Comparison of ENCODE assay signal across 11 cellular contexts in genomic region chr3:45123030-45123429, GRCh38. TPM values are rescaled to one million over a fixed set of nuclear protein-coding genes. Genes with fewer than 3 reads are reported as not detected.
DNase-seq lines count a peak whose midpoint lies in the region; ATAC-seq, FAIRE-seq and TF ChIP-seq lines count a peak whose summit lies in the region.
"Had no signal": no experiment of that assay in that cellular context is flagged by ENCODE, and none has a peak within 500 bp of the region (broad histone marks: within the 10 kb centered on the region; RNA-seq: fewer than 3 reads in every experiment).

No MANE protein-coding gene starts in this region.

- no peak for TF ChIP-seq CTCF in omental fat pad (IDR thresholded peaks at IDR 0.05)

- intact Hi-C loops in activated T-helper 2 cell treated with anti-CD3 and anti-CD28 coated beads, Interferon-gamma antibody, Interleukin-2, Interleukin-4, amounts not matched to agents 10 μg/mL and 5 μg/mL and 100 μg/mL, durations not matched to agents 14 hours and 24 hours and 36 hours (cut with micrococcal nuclease): no loop called here

- H3K9me3 Mint-ChIP-seq in activated T-helper 2 cell treated with anti-CD3 and anti-CD28 coated beads, Interferon-gamma antibody, Interleukin-2, Interleukin-4, amounts not matched to agents 10 μg/mL and 5 μg/mL and 100 μg/mL, durations not matched to agents 14 hours and 24 hours and 36 hours: no peaks in the 10 kb centered on the region
- H3K9me3 Mint-ChIP-seq: activated B cell treated with CpG ODN at 0.5 μM for 24 hours; stimulated activated naive B cell treated with anti-CD40 and anti-IgM and Interleukin-4, amounts not matched to agents 10 μg/mL and 1 μg/mL and 100 μg/mL, for 72 hours had no signal

- ATAC-seq in GM18909 (IDR thresholded peaks at IDR 0.05; ENCODE audit: poor library complexity, unreplicated experiment) (peak; percentile 85), HG03159 (IDR thresholded peaks at IDR 0.05; ENCODE audit: unreplicated experiment) (peak; percentile 70), omental fat pad (ENCODE audit: low FRiP score) (peak; percentile 75), GM19328 (IDR thresholded peaks at IDR 0.05; ENCODE audit: unreplicated experiment) (no peak), GM21390 (IDR thresholded peaks at IDR 0.05; ENCODE audit: unreplicated experiment) (no peak)
- ATAC-seq: stimulated activated naive B cell treated with anti-CD40 and anti-IgM and Interleukin-4, amounts not matched to agents 10 μg/mL and 1 μg/mL and 100 μg/mL, for 72 hours had no signal

- H3K4me1 Mint-ChIP-seq in activated T-helper 2 cell treated with anti-CD3 and anti-CD28 coated beads, Interferon-gamma antibody, Interleukin-2, Interleukin-4, amounts not matched to agents 10 μg/mL and 5 μg/mL and 100 μg/mL, durations not matched to agents 14 hours and 24 hours and 36 hours (ENCODE audit: low read depth): peaks cover 67% of the 10 kb centered on the region
- H3K4me1 Mint-ChIP-seq: activated B cell treated with CpG ODN at 0.5 μM for 24 hours; stimulated activated naive B cell treated with anti-CD40 and anti-IgM and Interleukin-4, amounts not matched to agents 10 μg/mL and 1 μg/mL and 100 μg/mL, for 72 hours had no signal

- H3K27me3 Mint-ChIP-seq in activated T-helper 2 cell treated with anti-CD3 and anti-CD28 coated beads, Interferon-gamma antibody, Interleukin-2, Interleukin-4, amounts not matched to agents 10 μg/mL and 5 μg/mL and 100 μg/mL, durations not matched to agents 14 hours and 24 hours and 36 hours (ENCODE audit: low read depth): no peaks in the 10 kb centered on the region

- no peak for TF ChIP-seq POLR2A in GM12892 (IDR thresholded peaks at IDR 0.05; ENCODE audit: low read depth, low read length)

- peak overlapping the region; percentile 62 for H3K27ac Mint-ChIP-seq in activated T-helper 2 cell treated with anti-CD3 and anti-CD28 coated beads, Interferon-gamma antibody, Interleukin-2, Interleukin-4, amounts not matched to agents 10 μg/mL and 5 μg/mL and 100 μg/mL, durations not matched to agents 14 hours and 24 hours and 36 hours
- H3K27ac Mint-ChIP-seq: activated B cell treated with CpG ODN at 0.5 μM for 24 hours; immature natural killer cell; stimulated activated naive B cell treated with anti-CD40 and anti-IgM and Interleukin-4, amounts not matched to agents 10 μg/mL and 1 μg/mL and 100 μg/mL, for 72 hours had no signal

- DNase-seq in activated T-helper 2 cell treated with anti-CD3 and anti-CD28 coated beads, Interferon-gamma antibody, Interleukin-2, Interleukin-4, amounts not matched to agents 10 μg/mL and 5 μg/mL and 100 μg/mL, durations not matched to agents 14 hours and 24 hours and 36 hours (ENCODE audit: low spot score): no peak
- DNase-seq in omental fat pad (ENCODE audit: low spot score): no peak
- no peak for DNase-seq in SHP77 treated with DMSO at 0.1 percent for 48 hours (lab: John Stamatoyannopoulos, UW)
- DNase-seq in GM12892 (ENCODE audit: insufficient read length): no peak
- DNase-seq: activated B cell treated with CpG ODN at 0.5 μM for 24 hours; immature natural killer cell; stimulated activated naive B cell treated with anti-CD40 and anti-IgM and Interleukin-4, amounts not matched to agents 10 μg/mL and 1 μg/mL and 100 μg/mL, for 72 hours had no signal

- peaks cover 22% of the 10 kb centered on the region for H3K36me3 Mint-ChIP-seq in activated T-helper 2 cell treated with anti-CD3 and anti-CD28 coated beads, Interferon-gamma antibody, Interleukin-2, Interleukin-4, amounts not matched to agents 10 μg/mL and 5 μg/mL and 100 μg/mL, durations not matched to agents 14 hours and 24 hours and 36 hours (ENCODE audit: low read depth)
- H3K36me3 Mint-ChIP-seq: immature natural killer cell; stimulated activated naive B cell treated with anti-CD40 and anti-IgM and Interleukin-4, amounts not matched to agents 10 μg/mL and 1 μg/mL and 100 μg/mL, for 72 hours had no signal

- no peak overlapping the region for H3K4me3 Mint-ChIP-seq in activated T-helper 2 cell treated with anti-CD3 and anti-CD28 coated beads, Interferon-gamma antibody, Interleukin-2, Interleukin-4, amounts not matched to agents 10 μg/mL and 5 μg/mL and 100 μg/mL, durations not matched to agents 14 hours and 24 hours and 36 hours (ENCODE audit: low read depth)
- H3K4me3 Mint-ChIP-seq: activated B cell treated with CpG ODN at 0.5 μM for 24 hours; immature natural killer cell; stimulated activated naive B cell treated with anti-CD40 and anti-IgM and Interleukin-4, amounts not matched to agents 10 μg/mL and 1 μg/mL and 100 μg/mL, for 72 hours had no signal

- no peak for FAIRE-seq in GM12892 (lab: Jason Lieb, UNC)

RNA-seq across cellular contexts. Expression of gene CDCP1, which starts 23.1 kb away (rescaled TPM):
- total RNA-seq in activated T-helper 2 cell treated with anti-CD3 and anti-CD28 coated beads, Interferon-gamma antibody, Interleukin-2, Interleukin-4, amounts not matched to agents 10 μg/mL and 5 μg/mL and 100 μg/mL, durations not matched to agents 14 hours and 24 hours and 36 hours: 7.4 and 8.1 TPM in 2 replicates
- 10 to 100 TPM in 2 of 4 donors, 1 to 10 TPM in 1, under 1 TPM in 1; 0.16 to 30.7 (median 8.2) TPM for total RNA-seq in omental fat pad
- 0.36 TPM for polyA plus RNA-seq in GM12892 (2012; ENCODE audit: missing spikeins)
- total RNA-seq: activated B cell treated with CpG ODN at 0.5 μM for 24 hours had no signal

Comparison
In these comparisons a context has a peak if more than half of its experiments do, and no peak if none do; other contexts are left out.
1. ATAC-seq: peak in GM18909 (single experiment), HG03159 (single experiment) and omental fat pad (single experiment); none in GM19328 (single experiment) and GM21390 (single experiment).